In the genomic region with DNA sequence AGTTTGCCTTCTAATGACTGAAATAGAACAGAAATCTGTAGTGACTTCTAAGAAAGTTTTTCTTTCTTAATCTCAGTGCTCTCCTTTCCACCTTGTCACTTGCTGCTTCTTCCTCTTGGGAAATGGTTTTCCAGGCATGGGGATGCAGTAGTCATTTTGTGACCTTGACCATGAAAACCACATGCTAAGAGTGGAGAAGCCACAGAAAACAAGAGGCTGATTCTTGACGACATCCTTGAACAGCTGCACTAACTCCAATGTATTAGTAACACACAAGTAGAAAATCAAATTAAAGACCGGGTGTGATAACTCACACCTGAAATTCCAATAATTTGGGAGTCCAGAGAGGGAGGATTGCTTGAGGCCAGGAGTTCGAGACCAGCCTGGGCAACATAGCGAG, we compare ENCODE assay signal across 38 cellular contexts. TPM values are rescaled to one million over a fixed set of nuclear protein-coding genes. Genes with fewer than 3 reads are reported as not detected.
"Had no signal": no experiment of that assay in that cellular context is flagged by ENCODE, and none has a peak within 500 bp of the region (broad histone marks: within the 10 kb centered on the region; RNA-seq: fewer than 3 reads in every experiment).

No MANE protein-coding gene starts in this region.

- H3K36me3 ChIP-seq: MG63 had no signal

- H3K4me3 ChIP-seq: MG63 had no signal

- H3K9me3 ChIP-seq: MG63 had no signal

- H3K27me3 ChIP-seq: MG63 had no signal

- DNase-seq: Karpas-422, Kasumi-1, MG63, MM.1S, MV-4-11, NCI-H1048, NCI-H1092, NCI-H1092 treated with DMSO at 0.1 percent for 48 hours, NCI-H1105, NCI-H1105 treated with DMSO at 0.1 percent for 48 hours, NCI-H1417, NCI-H1417 treated with DMSO at 0.1 percent for 48 hours, NCI-H1436, NCI-H1436 treated with DMSO at 0.1 percent for 48 hours, NCI-H146, NCI-H1694, NCI-H1694 treated with DMSO at 0.1 percent for 48 hours, NCI-H187, NCI-H187 treated with DMSO at 0.1 percent for 48 hours, NCI-H1930, NCI-H2029, NCI-H2029 treated with DMSO at 0.1 percent for 48 hours, NCI-H2081, NCI-H2081 treated with DMSO at 0.1 percent for 48 hours, NCI-H2107, NCI-H2171, NCI-H2171 treated with DMSO at 0.1 percent for 48 hours, NCI-H2227 treated with DMSO at 0.1 percent for 48 hours, NCI-H226, NCI-H345, NCI-H446, NCI-H446 treated with DMSO at 0.1 percent for 48 hours, NCI-H510A, NCI-H510A treated with DMSO at 0.1 percent for 48 hours, NCI-H524, NCI-H524 treated with DMSO at 0.1 percent for 48 hours had no signal

RNA-seq across cellular contexts. Expression of gene SCNN1G, which starts 17.8 kb away (rescaled TPM):
- total RNA-seq: M059J, NCI-H460 had no signal
